Comparison of ENCODE assay signal across 13 cellular contexts in the genomic region with DNA sequence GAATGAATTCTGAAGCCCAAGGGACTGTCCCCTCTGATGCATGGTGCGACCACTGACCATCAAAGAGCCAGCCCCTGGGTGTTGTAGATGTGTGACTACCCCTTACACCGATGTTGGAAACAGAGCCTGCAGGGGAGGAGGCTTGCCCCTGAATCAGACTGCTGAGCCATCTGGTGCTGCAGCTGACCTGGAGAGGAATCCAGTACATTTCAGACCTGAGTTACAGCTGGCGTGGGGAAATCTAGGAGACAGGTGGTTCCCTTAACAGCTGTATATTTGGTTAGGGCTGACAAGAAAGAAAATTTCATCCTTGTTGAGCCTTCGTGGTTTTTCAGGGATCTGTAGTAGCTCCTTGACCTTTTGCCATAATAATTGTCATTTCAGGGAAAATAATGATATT.
A peak's percentile ranks its signal among the peaks of the same experiment; 100 is the strongest.
DNase-seq lines count a peak whose midpoint lies in the region; ATAC-seq, FAIRE-seq and TF ChIP-seq lines count a peak whose summit lies in the region.
"Had no signal": no experiment of that assay in that cellular context is flagged by ENCODE, and none has a peak within 500 bp of the region (broad histone marks: within the 10 kb centered on the region; RNA-seq: fewer than 3 reads in every experiment).

No MANE protein-coding gene starts in this region.

- ATAC-seq in T-cell (replicated peaks in 1 of 4): no peak
- ATAC-seq in stimulated activated naive CD8-positive, alpha-beta T cell treated with anti-CD3 and anti-CD28 coated beads, Interleukin-15, Interleukin-2, amounts not matched to agents 100 U/mL and 50 U/mL, for 24 hours: peak; percentile 41
- no peak for ATAC-seq in GM21423 (IDR thresholded peaks at IDR 0.05; ENCODE audit: unreplicated experiment)
- ATAC-seq: activated T-cell treated with anti-CD3 and anti-CD28 coated beads, Interleukin-2, amount 50 U/mL, for 4 hours had no signal

- no peaks in the 10 kb centered on the region for H3K9me3 Mint-ChIP-seq in activated naive CD4-positive, alpha-beta T cell treated with anti-CD3 and anti-CD28 coated beads, Interleukin-2, amount 50 U/mL, for 24 hours
- no peaks in the 10 kb centered on the region for H3K9me3 Mint-ChIP-seq in activated naive CD4-positive, alpha-beta T cell treated with anti-CD3 and anti-CD28 coated beads, Interleukin-2, amount 10 ng/mL, durations not matched to agents 7 days and 5 days
- H3K9me3 Mint-ChIP-seq in T-cell: no peaks in the 10 kb centered on the region
- peaks cover 12% of the 10 kb centered on the region for H3K9me3 Mint-ChIP-seq in glutamatergic neuron (ENCODE audit: unreplicated experiment)
- H3K9me3 Mint-ChIP-seq: activated T-cell treated with anti-CD3 and anti-CD28 coated beads, Interleukin-2, amount 50 U/mL, for 4 hours had no signal

- H3K4me1 ChIP-seq in uterus: no peaks in the 10 kb centered on the region

- no peak for TF ChIP-seq CTCF in glutamatergic neuron (IDR thresholded peaks at IDR 0.05; ENCODE audit: partially characterized antibody, unreplicated experiment)
- TF ChIP-seq CTCF in D721Med (IDR thresholded peaks at IDR 0.05; ENCODE audit: insufficient read depth, missing control alignments): no peak
- TF ChIP-seq CTCF in uterus (IDR thresholded peaks at IDR 0.05): no peak

- CTCF ChIA-PET in activated naive CD4-positive, alpha-beta T cell treated with anti-CD3 and anti-CD28 coated beads, Interleukin-2, amount 10 ng/mL, durations not matched to agents 7 days and 5 days (lab: Charles Lee): interaction anchor here (1.0 kb wide), 1 partner anchor 11 kb away, joined by 3 read pairs; no protein-coding TSS in a partner anchor
- CTCF ChIA-PET in T-cell (lab: Charles Lee): interaction anchor here in 1 of 2 donors (0.6 to 1.2 kb wide), 3 partner anchors 32 to 101 kb away, joined by 3 to 8 read pairs (median 3); no protein-coding TSS in a partner anchor

- H3K9me3 ChIP-seq in uterus: no peaks in the 10 kb centered on the region
- H3K9me3 ChIP-seq: thyroid gland had no signal

- H3K27me3 Mint-ChIP-seq in activated naive CD4-positive, alpha-beta T cell treated with anti-CD3 and anti-CD28 coated beads, Interleukin-2, amount 50 U/mL, for 24 hours: no peaks in the 10 kb centered on the region
- H3K27me3 Mint-ChIP-seq in activated naive CD4-positive, alpha-beta T cell treated with anti-CD3 and anti-CD28 coated beads, Interleukin-2, amount 10 ng/mL, durations not matched to agents 7 days and 5 days: no peaks in the 10 kb centered on the region
- H3K27me3 Mint-ChIP-seq in T-cell (no peaks in the 10 kb centered on the region), glutamatergic neuron (ENCODE audit: unreplicated experiment) (peaks cover 8% of the 10 kb centered on the region)

- peaks cover 20% of the 10 kb centered on the region for H3K36me3 Mint-ChIP-seq in activated naive CD4-positive, alpha-beta T cell treated with anti-CD3 and anti-CD28 coated beads, Interleukin-2, amount 50 U/mL, for 24 hours
- H3K36me3 Mint-ChIP-seq in activated naive CD4-positive, alpha-beta T cell treated with anti-CD3 and anti-CD28 coated beads, Interleukin-2, amount 10 ng/mL, durations not matched to agents 7 days and 5 days: peaks cover 79% of the 10 kb centered on the region
- H3K36me3 Mint-ChIP-seq in T-cell: peaks cover 58% of the 10 kb centered on the region
- H3K36me3 Mint-ChIP-seq in glutamatergic neuron (ENCODE audit: unreplicated experiment): peaks cover 4% of the 10 kb centered on the region

- no peak overlapping the region for H3K4me3 Mint-ChIP-seq in activated naive CD4-positive, alpha-beta T cell treated with anti-CD3 and anti-CD28 coated beads, Interleukin-2, amount 50 U/mL, for 24 hours
- H3K4me3 Mint-ChIP-seq in activated naive CD4-positive, alpha-beta T cell treated with anti-CD3 and anti-CD28 coated beads, Interleukin-2, amount 10 ng/mL, durations not matched to agents 7 days and 5 days: no peak overlapping the region
- H3K4me3 Mint-ChIP-seq in T-cell: peak overlapping the region in 1 of 3 donors; percentile 22
- H3K4me3 Mint-ChIP-seq in glutamatergic neuron (ENCODE audit: unreplicated experiment): peak overlapping the region; percentile 53

- no peak for DNase-seq in activated naive CD4-positive, alpha-beta T cell treated with anti-CD3 and anti-CD28 coated beads, Interleukin-2, amount 10 ng/mL, durations not matched to agents 7 days and 5 days
- DNase-seq in T-cell (no peak), glutamatergic neuron (peak; percentile 39), D721Med (ENCODE audit: insufficient read length, low spot score) (no peak), uterus (no peak)
- no peak for DNase-seq in stimulated activated naive CD8-positive, alpha-beta T cell treated with anti-CD3 and anti-CD28 coated beads, Interleukin-15, Interleukin-2, amounts not matched to agents 100 U/mL and 50 U/mL, for 24 hours
- DNase-seq: activated T-cell treated with anti-CD3 and anti-CD28 coated beads, Interleukin-2, amount 50 U/mL, for 4 hours; effector CD8-positive, alpha-beta T cell; mesenchymal stem cell; stimulated activated CD4-positive, alpha-beta T cell treated with anti-CD3 and anti-CD28 coated beads, Interleukin-12 subunit alpha, Interleukin-12 subunit beta, amount 100 ng/mL, for 4 hours had no signal

- H3K4me1 Mint-ChIP-seq in activated naive CD4-positive, alpha-beta T cell treated with anti-CD3 and anti-CD28 coated beads, Interleukin-2, amount 50 U/mL, for 24 hours: peaks cover 100% of the 10 kb centered on the region
- peaks cover 87% of the 10 kb centered on the region for H3K4me1 Mint-ChIP-seq in activated naive CD4-positive, alpha-beta T cell treated with anti-CD3 and anti-CD28 coated beads, Interleukin-2, amount 10 ng/mL, durations not matched to agents 7 days and 5 days
- peaks cover 98 to 100% (median 100%) of the 10 kb centered on the region in 3 donors for H3K4me1 Mint-ChIP-seq in T-cell
- H3K4me1 Mint-ChIP-seq in glutamatergic neuron (ENCODE audit: low read depth, unreplicated experiment): peaks cover 36% of the 10 kb centered on the region

- H3K27ac ChIP-seq in uterus: no peak overlapping the region
- H3K27ac ChIP-seq: thyroid gland had no signal

- peak overlapping the region; percentile 99 for H3K27ac Mint-ChIP-seq in activated naive CD4-positive, alpha-beta T cell treated with anti-CD3 and anti-CD28 coated beads, Interleukin-2, amount 50 U/mL, for 24 hours
- no peak overlapping the region for H3K27ac Mint-ChIP-seq in activated naive CD4-positive, alpha-beta T cell treated with anti-CD3 and anti-CD28 coated beads, Interleukin-2, amount 10 ng/mL, durations not matched to agents 7 days and 5 days
- peak overlapping the region; percentile 50 to 80 for H3K27ac Mint-ChIP-seq in T-cell
- H3K27ac Mint-ChIP-seq in glutamatergic neuron (ENCODE audit: unreplicated experiment): peak overlapping the region; percentile 14

- no peaks in the 10 kb centered on the region for H3K36me3 ChIP-seq in uterus
- H3K36me3 ChIP-seq: thyroid gland had no signal

- intact Hi-C loops in uterus (cut with DNase I; ENCODE audit: low total_unique reads): no loop called here

- POLR2A ChIA-PET in T-cell (lab: Charles Lee): interaction anchor here (0.6 to 1.4 kb wide), 4 partner anchors 64 to 122 kb away, joined by 3 to 6 read pairs (median 5); no protein-coding TSS in a partner anchor

- H3K4me3 ChIP-seq in uterus: no peak overlapping the region
- H3K4me3 ChIP-seq: thyroid gland had no signal

- no peak for FAIRE-seq in D721Med (lab: Jason Lieb, UNC)

- H3K27me3 ChIP-seq in uterus: no peaks in the 10 kb centered on the region
- H3K27me3 ChIP-seq: thyroid gland had no signal

- TF ChIP-seq POLR2A in uterus (IDR thresholded peaks at IDR 0.05): no peak
